In the genomic region with DNA sequence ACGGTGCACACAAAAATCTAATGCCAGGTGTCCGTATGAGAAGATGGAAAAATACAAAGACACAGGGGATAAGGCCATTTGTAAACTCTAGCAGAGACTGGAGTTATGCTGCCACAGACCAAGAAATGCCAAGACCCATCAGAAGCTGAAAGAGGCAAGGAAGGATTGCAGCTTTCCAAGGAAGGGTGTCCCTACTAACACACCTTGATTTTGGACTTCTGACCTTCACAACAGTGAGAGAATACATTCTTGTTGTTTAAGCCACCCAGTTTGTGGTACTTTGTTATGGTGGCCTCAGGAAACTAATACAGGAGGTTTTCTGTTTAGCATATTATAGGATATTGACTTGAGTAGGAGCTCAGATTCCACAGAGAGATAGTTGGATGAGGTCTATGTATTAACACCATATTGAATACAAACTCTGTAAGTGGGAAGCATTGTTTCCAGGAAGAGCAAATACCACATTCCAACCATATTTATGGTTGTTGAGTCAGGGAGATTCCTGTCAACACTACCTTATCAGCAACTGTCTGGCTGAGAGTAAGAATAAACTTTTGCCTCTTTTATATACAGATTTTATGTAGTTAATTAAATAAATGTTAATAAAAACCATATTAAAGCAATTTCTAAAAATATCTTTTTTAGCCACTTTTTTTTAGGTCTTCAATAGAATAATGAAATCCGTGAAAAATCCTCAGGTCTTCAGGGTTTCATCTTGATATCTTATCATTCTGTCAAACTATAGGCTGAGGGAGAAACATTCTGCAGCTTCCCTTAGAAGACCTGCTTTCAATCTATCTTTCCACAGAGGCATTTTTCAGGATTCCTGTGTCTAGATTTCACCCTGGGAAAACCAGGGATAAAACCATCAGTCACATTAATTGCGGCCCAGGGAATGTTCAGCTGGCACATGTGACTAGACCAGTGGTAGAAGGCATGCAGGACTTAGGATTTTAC, we compare ENCODE assay signal across 13 cellular contexts. TPM values are rescaled to one million over a fixed set of nuclear protein-coding genes. Genes with fewer than 3 reads are reported as not detected.
DNase-seq lines count a peak whose midpoint lies in the region; ATAC-seq, FAIRE-seq and TF ChIP-seq lines count a peak whose summit lies in the region.
"Had no signal": no experiment of that assay in that cellular context is flagged by ENCODE, and none has a peak within 500 bp of the region (broad histone marks: within the 10 kb centered on the region; RNA-seq: fewer than 3 reads in every experiment).

No MANE protein-coding gene starts in this region.

- H3K4me2 ChIP-seq in A549 (peak overlapping the region; percentile 44), hepatocyte (no peak overlapping the region)

- peaks cover 22% of the 10 kb centered on the region for H3K4me1 ChIP-seq in A549
- peaks cover 17% of the 10 kb centered on the region for H3K4me1 ChIP-seq in hepatocyte (ENCODE audit: insufficient read depth)
- H3K4me1 ChIP-seq in adrenal gland (replicated peaks in 1 of 2): no peaks in the 10 kb centered on the region
- H3K4me1 ChIP-seq: breast epithelium had no signal

- DNase-seq in A549 (ENCODE audit: low read depth in 1 of 2, low spot score in 1 of 2) (peak in 1 of 2 experiments; percentile 43), HT-29 (ENCODE audit: low spot score) (peak; percentile 39), WTC11 (ENCODE audit: low spot score) (no peak), hepatocyte (ENCODE audit: low spot score) (no peak), middle frontal gyrus (ENCODE audit: extremely low spot score, low spot score) (no peak), adrenal gland (no peak)
- DNase-seq in stimulated activated CD4-positive, alpha-beta T cell treated with anti-CD3 and anti-CD28 coated beads, Interleukin-15, amount 100 ng/mL, for 24 hours: no peak
- DNase-seq: activated T-cell treated with anti-CD3 and anti-CD28 coated beads, Interleukin-2, amount 50 U/mL, for 48 hours; substantia nigra had no signal

- no peak for TF ChIP-seq RAD21 in A549 (conservative IDR thresholded peaks at IDR 0.05 in 1 of 2, IDR thresholded peaks at IDR 0.05 in 1 of 2)

- POLR2A ChIA-PET in A549 (lab: Yijun Ruan, JAX): no interaction called here
- POLR2A ChIA-PET in WTC11 (lab: Charles Lee): no interaction called here

- CTCF ChIA-PET in A549 (lab: Yijun Ruan, JAX) (interaction anchor here (0.6 to 2.2 kb wide), 4 partner anchors 9 to 447 kb away, joined by 3 to 6 read pairs (median 4); no protein-coding TSS in a partner anchor), WTC11 (lab: Charles Lee) (no interaction called here)

- no peaks in the 10 kb centered on the region for H3K27me3 ChIP-seq in hepatocyte
- H3K27me3 ChIP-seq in adrenal gland: no peaks in the 10 kb centered on the region
- H3K27me3 ChIP-seq: breast epithelium had no signal

- no peaks in the 10 kb centered on the region for H3K79me2 ChIP-seq in hepatocyte

- 0 out of 2 replicates have a peak, but pooled peaks cover 2% of the 10 kb centered on the region for H3K4me1 Mint-ChIP-seq in WTC11

- H3K27me3 Mint-ChIP-seq in WTC11 (ENCODE audit: low read depth): no peaks in the 10 kb centered on the region

- no peak for TF ChIP-seq CTCF in A549 (IDR thresholded peaks at IDR 0.05)
- TF ChIP-seq CTCF in WTC11 (IDR thresholded peaks at IDR 0.05): no peak
- no peak for TF ChIP-seq CTCF in hepatocyte (IDR thresholded peaks at IDR 0.05; ENCODE audit: poor library complexity)
- no peak for TF ChIP-seq CTCF in adrenal gland (IDR thresholded peaks at IDR 0.05)

- no peak overlapping the region for H2AFZ ChIP-seq in hepatocyte

- ATAC-seq in A549 (peak; percentile 50 to 79; a peak in 4 of 6 replicates), WTC11 (no peak), HG02642 (IDR thresholded peaks at IDR 0.05; ENCODE audit: poor library complexity, unreplicated experiment) (no peak)
- ATAC-seq: left lobe of liver had no signal

- H3K9me2 ChIP-seq in hepatocyte (replicated peaks; ENCODE audit: insufficient read depth): no peaks in the 10 kb centered on the region

- intact Hi-C loops in adrenal gland (cut with DNase I): no loop called here

- H3K4me3 ChIP-seq in A549 (no peak overlapping the region), hepatocyte (no peak overlapping the region), adrenal gland (no peak overlapping the region)
- H3K4me3 ChIP-seq: breast epithelium had no signal

- no peak for TF ChIP-seq POLR2A in A549 (IDR thresholded peaks at IDR 0.05; ENCODE audit: low read length)
- TF ChIP-seq POLR2A in adrenal gland (IDR thresholded peaks at IDR 0.05): no peak

- H3K27ac ChIP-seq in A549: peak overlapping the region; percentile 47 to 62; a peak in 4 of 6 replicates
- H3K27ac ChIP-seq in hepatocyte: peak overlapping the region; percentile 67
- H3K27ac ChIP-seq in adrenal gland: no peak overlapping the region
- H3K27ac ChIP-seq: breast epithelium, VCaP had no signal

- no peaks in the 10 kb centered on the region for H3K9me3 Mint-ChIP-seq in WTC11

- H3K27ac Mint-ChIP-seq in WTC11: no peak overlapping the region; the same call in 1 of the 2 replicates

- WGBS in A549 (ENCODE audit: missing lambda C conversion rate): 59% methylated on average over 4 of the region's 4 CpGs
- WGBS in hepatocyte (ENCODE audit: low lambda C conversion rate, missing lambda C conversion rate): 52% methylated on average over 4 of the region's 4 CpGs
- WGBS in adrenal gland, 4 donors: 51 to 61% (median 57%) methylated on average over 4 of the region's 4 CpGs

- no peaks in the 10 kb centered on the region for H3K36me3 Mint-ChIP-seq in WTC11

- no peak for TF ChIP-seq EP300 in A549 (IDR thresholded peaks at IDR 0.05)

- H3K36me3 ChIP-seq in hepatocyte (replicated peaks; ENCODE audit: insufficient read depth, low read depth) (no peaks in the 10 kb centered on the region), adrenal gland (replicated peaks in 1 of 2) (no peaks in the 10 kb centered on the region)
- H3K36me3 ChIP-seq: breast epithelium had no signal

- FAIRE-seq in A549 (lab: Jason Lieb, UNC): no peak

- no peaks in the 10 kb centered on the region for H4K20me1 ChIP-seq in hepatocyte (ENCODE audit: insufficient read depth, poor library complexity, severe bottlenecking)

- H3K4me3 Mint-ChIP-seq in WTC11: no peak overlapping the region

- H3K9me3 ChIP-seq in A549: no peaks in the 10 kb centered on the region
- H3K9me3 ChIP-seq in hepatocyte (ENCODE audit: low read depth): no peaks in the 10 kb centered on the region
- no peaks in the 10 kb centered on the region for H3K9me3 ChIP-seq in adrenal gland (replicated peaks in 1 of 3)
- H3K9me3 ChIP-seq: breast epithelium had no signal

TF ChIP-seq in A549, 52 proteins besides CTCF, POLR2A, EP300 and RAD21:
- TF ChIP-seq RCOR1 (IDR thresholded peaks at IDR 0.05; ENCODE audit: low read depth, low read length) (no peak), CEBPB (IDR thresholded peaks at IDR 0.05) (no peak), JUNB (IDR thresholded peaks at IDR 0.05) (0 out of 2 replicates have a peak, but pooled peaks have one; percentile 16), CHD2 (IDR thresholded peaks at IDR 0.05; ENCODE audit: low read length, partially characterized antibody) (no peak), FOSL2 (IDR thresholded peaks at IDR 0.05) (no peak), FOSL2 (CRISPR knock-in tag; IDR thresholded peaks at IDR 0.05) (peak; percentile 42; the same call in 1 of the 2 replicates), SMC3 (IDR thresholded peaks at IDR 0.05) (no peak), HOXA7 (CRISPR knock-in tag; IDR thresholded peaks at IDR 0.05) (no peak), CBX8 (IDR thresholded peaks at IDR 0.05) (no peak), GATA3 (IDR thresholded peaks at IDR 0.05; ENCODE audit: borderline replicate concordance) (peak; percentile 85), EHF (CRISPR knock-in tag; IDR thresholded peaks at IDR 0.05) (no peak), HEYL (CRISPR knock-in tag; IDR thresholded peaks at IDR 0.05) (no peak), NPAS2 (CRISPR knock-in tag; IDR thresholded peaks at IDR 0.05; ENCODE audit: borderline replicate concordance) (no peak)
- TF ChIP-seq, protein P1, sequence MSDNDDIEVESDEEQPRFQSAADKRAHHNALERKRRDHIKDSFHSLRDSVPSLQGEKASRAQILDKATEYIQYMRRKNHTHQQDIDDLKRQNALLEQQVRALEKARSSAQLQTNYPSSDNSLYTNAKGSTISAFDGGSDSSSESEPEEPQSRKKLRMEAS (IDR thresholded peaks at IDR 0.05): 0 out of 2 replicates have a peak, but pooled peaks have one; percentile 17

TF ChIP-seq in WTC11, 78 proteins besides CTCF, POLR2A, EP300 and RAD21:
- TF ChIP-seq RORB (CRISPR knock-in tag; IDR thresholded peaks at IDR 0.05) (no peak), GABPB1 (CRISPR knock-in tag; IDR thresholded peaks at IDR 0.05) (peak; percentile 55)
- TF ChIP-seq, protein P2, sequence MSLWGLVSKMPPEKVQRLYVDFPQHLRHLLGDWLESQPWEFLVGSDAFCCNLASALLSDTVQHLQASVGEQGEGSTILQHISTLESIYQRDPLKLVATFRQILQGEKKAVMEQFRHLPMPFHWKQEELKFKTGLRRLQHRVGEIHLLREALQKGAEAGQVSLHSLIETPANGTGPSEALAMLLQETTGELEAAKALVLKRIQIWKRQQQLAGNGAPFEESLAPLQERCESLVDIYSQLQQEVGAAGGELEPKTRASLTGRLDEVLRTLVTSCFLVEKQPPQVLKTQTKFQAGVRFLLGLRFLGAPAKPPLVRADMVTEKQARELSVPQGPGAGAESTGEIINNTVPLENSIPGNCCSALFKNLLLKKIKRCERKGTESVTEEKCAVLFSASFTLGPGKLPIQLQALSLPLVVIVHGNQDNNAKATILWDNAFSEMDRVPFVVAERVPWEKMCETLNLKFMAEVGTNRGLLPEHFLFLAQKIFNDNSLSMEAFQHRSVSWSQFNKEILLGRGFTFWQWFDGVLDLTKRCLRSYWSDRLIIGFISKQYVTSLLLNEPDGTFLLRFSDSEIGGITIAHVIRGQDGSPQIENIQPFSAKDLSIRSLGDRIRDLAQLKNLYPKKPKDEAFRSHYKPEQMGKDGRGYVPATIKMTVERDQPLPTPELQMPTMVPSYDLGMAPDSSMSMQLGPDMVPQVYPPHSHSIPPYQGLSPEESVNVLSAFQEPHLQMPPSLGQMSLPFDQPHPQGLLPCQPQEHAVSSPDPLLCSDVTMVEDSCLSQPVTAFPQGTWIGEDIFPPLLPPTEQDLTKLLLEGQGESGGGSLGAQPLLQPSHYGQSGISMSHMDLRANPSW (CRISPR knock-in tag; conservative IDR thresholded peaks at IDR 0.05; ENCODE audit: low read depth): no peak

RNA-seq across cellular contexts. Expression of a gene that starts 35.4 kb away (rescaled TPM):
- polyA plus RNA-seq in A549 (2011; rRNA removed) (5.5 and 7.0 TPM in 2 replicates), A549 (2017; fragmentation: RNase III; extraction: RNeasy Plus Mini Kit Qiagen cat#74134 plus additional on column Dnase treatment) (1.5 to 3.0 TPM (median 1.8 TPM) in 3 replicates), hepatocyte (16.4 and 23.4 TPM in 2 replicates), adrenal gland (10 to 100 TPM; 15.1 to 36.1 (median 21.2) TPM)
- polyA plus RNA-seq in A549 (2012; cell fraction: cytosol; rRNA removed): 0.80 and 1.1 TPM in 2 replicates
- polyA plus RNA-seq in A549 (2012; cell fraction: nucleus; rRNA removed): 0.23 and 0.24 TPM in 2 replicates
- polyA minus RNA-seq in A549 (2011; rRNA and poly(A)+ RNA removed): 0.88 and 1.1 TPM in 2 replicates
- total RNA-seq in HT-29 (2014; rRNA removed; shearing (Covaris generic)): 18.8 and 27.2 TPM in 2 replicates
- total RNA-seq in WTC11 (2021) (2.8 to 4.6 TPM (median 3.1 TPM) in 3 replicates), hepatocyte (26.3 and 39.7 TPM in 2 replicates), adrenal gland (10 to 100 TPM in 7 of 8 donors, 1 to 10 TPM in 1; 4.5 to 53.7 (median 22.4) TPM)

Comparison
In these comparisons a context has a peak if more than half of its experiments do, and no peak if none do; other contexts are left out.
1. ATAC-seq: peak in A549 (2 of 2); none in WTC11 (single experiment) and HG02642 (single experiment).
2. H3K27ac ChIP-seq: peak in A549 (2 of 2) and hepatocyte (single experiment); none in adrenal gland (0 of 5).